Comparison of ENCODE assay signal across 32 cellular contexts in the genomic region with DNA sequence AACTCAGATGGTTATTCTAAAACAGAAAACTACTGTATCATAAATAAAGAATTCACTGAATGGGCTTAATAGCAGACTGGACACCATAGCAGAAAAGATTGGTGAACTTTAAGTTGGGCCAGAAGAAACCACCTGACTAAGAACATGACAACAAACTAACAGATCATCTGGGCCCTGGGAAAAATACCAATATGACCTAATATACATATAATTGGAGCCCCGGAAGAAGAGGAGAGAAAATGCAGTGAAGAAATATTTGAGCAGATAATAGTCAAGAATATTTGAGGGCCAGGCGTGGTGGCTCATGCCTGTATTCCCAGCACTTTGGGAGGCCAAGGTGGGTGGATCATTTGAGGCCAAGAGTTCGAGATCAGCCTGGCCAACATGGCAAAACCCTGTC.
"Had no signal": no experiment of that assay in that cellular context is flagged by ENCODE, and none has a peak within 500 bp of the region (broad histone marks: within the 10 kb centered on the region; RNA-seq: fewer than 3 reads in every experiment).

No MANE protein-coding gene starts in this region.

- H3K4me3 ChIP-seq: adrenal gland, body of pancreas, breast epithelium had no signal

- H3K36me3 ChIP-seq: adrenal gland, brain microvascular endothelial cell, breast epithelium had no signal

- H3K27ac ChIP-seq: adrenal gland, body of pancreas, brain microvascular endothelial cell, breast epithelium, VCaP had no signal

- H3K4me1 ChIP-seq: adrenal gland, body of pancreas, breast epithelium had no signal

- H3K9me3 ChIP-seq: adrenal gland had no signal

- ATAC-seq: activated CD8-positive, alpha-beta T cell treated with anti-CD3 and anti-CD28 coated beads for 36 hours; activated naive CD4-positive, alpha-beta T cell treated with anti-CD3 and anti-CD28 coated beads, Interleukin-2, amount 50 U/mL, for 72 hours; activated T-cell treated with anti-CD3 and anti-CD28 coated beads, Interleukin-2, amount 50 U/mL, for 4 hours; activated T-cell treated with anti-CD3 and anti-CD28 coated beads, Interleukin-2, amount 50 U/mL, for 72 hours; activated T-helper 17 cell treated with anti-CD3 and anti-CD28 coated beads, Interleukin-2, amount 50 U/mL, for 72 hours; body of pancreas had no signal

- DNase-seq: activated B cell treated with CpG ODN at 0.5 μM for 24 hours; activated CD4-positive, alpha-beta memory T cell treated with anti-CD3 and anti-CD28 coated beads for 36 hours; activated CD4-positive, alpha-beta T cell treated with anti-CD3 and anti-CD28 coated beads for 4 hours; activated CD4-positive, alpha-beta T cell treated with anti-CD3 and anti-CD28 coated beads, Interleukin-2, amount 10 ng/mL, durations not matched to agents 24 days and 14 days; activated CD4-positive, alpha-beta T cell treated with anti-CD3 and anti-CD28 coated beads, Interleukin-2, amount 50 U/mL, for 1 hour; activated CD4-positive, alpha-beta T cell treated with anti-CD3 and anti-CD28 coated beads, Interleukin-2, amount 50 U/mL, for 4 hours; activated CD4-positive, CD25-positive, alpha-beta regulatory T cell treated with anti-CD3 and anti-CD28 coated beads, Interleukin-2, amount 50 U/mL, for 72 hours; activated CD8-positive, alpha-beta memory T cell treated with anti-CD3 and anti-CD28 coated beads, Interleukin-2, amount 50 U/mL, for 4 hours; activated CD8-positive, alpha-beta T cell treated with anti-CD3 and anti-CD28 coated beads for 36 hours; activated effector memory CD4-positive, alpha-beta T cell treated with anti-CD3 and anti-CD28 coated beads, Interleukin-2, amount 50 U/mL, for 16 hours; activated gamma-delta T cell treated with Interleukin-2 at 50 U/mL for 16 hours; activated naive CD4-positive, alpha-beta T cell; activated naive CD4-positive, alpha-beta T cell treated with anti-CD3 and anti-CD28 coated beads for 36 hours; activated naive CD4-positive, alpha-beta T cell treated with anti-CD3 and anti-CD28 coated beads, Interleukin-2, amount 50 U/mL, for 16 hours; activated naive CD8-positive, alpha-beta T cell treated with anti-CD3 and anti-CD28 coated beads for 36 hours; activated T-cell treated with anti-CD3 and anti-CD28 coated beads for 4 hours; activated T-cell treated with anti-CD3 and anti-CD28 coated beads, Interleukin-2, amount 50 U/mL, for 1 hour; activated T-cell treated with anti-CD3 and anti-CD28 coated beads, Interleukin-2, amount 50 U/mL, for 4 hours; activated T-cell treated with anti-CD3 and anti-CD28 coated beads, Interleukin-2, amount 50 U/mL, for 72 hours; adrenal gland; amniotic stem cell; aorta; body of pancreas; brain microvascular endothelial cell; central memory CD4-positive, alpha-beta T cell; T-helper 1 cell; T-helper 2 cell; T-helper 9 cell had no signal
